Comparison of ENCODE assay signal across 1 cellular context in the genomic region with DNA sequence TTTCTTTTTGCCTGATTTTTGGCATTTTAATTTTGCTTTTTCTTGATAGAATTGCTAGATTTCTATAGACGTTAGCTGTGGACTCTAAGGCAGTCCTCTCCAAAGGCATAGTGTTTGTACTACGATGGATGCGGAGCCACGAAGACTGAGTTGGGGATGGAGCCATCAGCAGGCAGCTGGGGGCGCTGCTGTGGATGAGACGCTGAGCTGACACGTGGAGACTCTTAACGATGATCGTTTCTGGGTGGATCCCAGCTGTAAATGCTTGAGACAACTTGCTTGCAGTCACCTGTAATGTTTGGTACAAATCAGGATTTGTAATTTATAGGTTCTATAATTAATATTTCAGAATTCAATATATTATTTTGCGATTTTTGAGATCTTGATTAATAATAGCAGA.
TF ChIP-seq lines count a peak whose summit lies in the region.

No MANE protein-coding gene starts in this region.

TF ChIP-seq in K562, 482 proteins besides CTCF, POLR2A, EP300 and RAD21 (continued from another document and continues in another):
- TF ChIP-seq, protein P1, sequence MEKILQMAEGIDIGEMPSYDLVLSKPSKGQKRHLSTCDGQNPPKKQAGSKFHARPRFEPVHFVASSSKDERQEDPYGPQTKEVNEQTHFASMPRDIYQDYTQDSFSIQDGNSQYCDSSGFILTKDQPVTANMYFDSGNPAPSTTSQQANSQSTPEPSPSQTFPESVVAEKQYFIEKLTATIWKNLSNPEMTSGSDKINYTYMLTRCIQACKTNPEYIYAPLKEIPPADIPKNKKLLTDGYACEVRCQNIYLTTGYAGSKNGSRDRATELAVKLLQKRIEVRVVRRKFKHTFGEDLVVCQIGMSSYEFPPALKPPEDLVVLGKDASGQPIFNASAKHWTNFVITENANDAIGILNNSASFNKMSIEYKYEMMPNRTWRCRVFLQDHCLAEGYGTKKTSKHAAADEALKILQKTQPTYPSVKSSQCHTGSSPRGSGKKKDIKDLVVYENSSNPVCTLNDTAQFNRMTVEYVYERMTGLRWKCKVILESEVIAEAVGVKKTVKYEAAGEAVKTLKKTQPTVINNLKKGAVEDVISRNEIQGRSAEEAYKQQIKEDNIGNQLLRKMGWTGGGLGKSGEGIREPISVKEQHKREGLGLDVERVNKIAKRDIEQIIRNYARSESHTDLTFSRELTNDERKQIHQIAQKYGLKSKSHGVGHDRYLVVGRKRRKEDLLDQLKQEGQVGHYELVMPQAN (IDR thresholded peaks at IDR 0.05; ENCODE audit: borderline replicate concordance) = no peak
- TF ChIP-seq ELF1 (tag; IDR thresholded peaks at IDR 0.05) (no peak), SMARCC2 (IDR thresholded peaks at IDR 0.05; ENCODE audit: low read depth) (no peak), ETV5 (CRISPR knock-in tag; IDR thresholded peaks at IDR 0.05; ENCODE audit: low read depth) (no peak), ASH1L (IDR thresholded peaks at IDR 0.05; ENCODE audit: borderline replicate concordance, low read depth, partially characterized antibody) (no peak), ZNF75A (CRISPR knock-in tag; IDR thresholded peaks at IDR 0.05) (no peak), RBBP5 (IDR thresholded peaks at IDR 0.05; ENCODE audit: borderline replicate concordance, insufficient read depth, low read length, poor library complexity, severe bottlenecking) (no peak), SMC3 (conservative IDR thresholded peaks at IDR 0.05; ENCODE audit: insufficient read depth, low read depth, low read length) (no peak), MXI1 (IDR thresholded peaks at IDR 0.05; ENCODE audit: low read depth, low read length) (no peak), SIX5 (IDR thresholded peaks at IDR 0.05; ENCODE audit: borderline replicate concordance in 1 of 2, insufficient read depth in 1 of 2, low read depth in 1 of 2, low read length in 2 of 2) (no peak), PCBP1 (IDR thresholded peaks at IDR 0.05; ENCODE audit: low read depth, low read length, poor library complexity, severe bottlenecking) (no peak), MTA2 (IDR thresholded peaks at IDR 0.05; ENCODE audit: low read depth) (no peak), POU5F1 (IDR thresholded peaks at IDR 0.05; ENCODE audit: borderline replicate concordance, low read depth, low read length, partially characterized antibody) (no peak)
- TF ChIP-seq, protein P2, sequence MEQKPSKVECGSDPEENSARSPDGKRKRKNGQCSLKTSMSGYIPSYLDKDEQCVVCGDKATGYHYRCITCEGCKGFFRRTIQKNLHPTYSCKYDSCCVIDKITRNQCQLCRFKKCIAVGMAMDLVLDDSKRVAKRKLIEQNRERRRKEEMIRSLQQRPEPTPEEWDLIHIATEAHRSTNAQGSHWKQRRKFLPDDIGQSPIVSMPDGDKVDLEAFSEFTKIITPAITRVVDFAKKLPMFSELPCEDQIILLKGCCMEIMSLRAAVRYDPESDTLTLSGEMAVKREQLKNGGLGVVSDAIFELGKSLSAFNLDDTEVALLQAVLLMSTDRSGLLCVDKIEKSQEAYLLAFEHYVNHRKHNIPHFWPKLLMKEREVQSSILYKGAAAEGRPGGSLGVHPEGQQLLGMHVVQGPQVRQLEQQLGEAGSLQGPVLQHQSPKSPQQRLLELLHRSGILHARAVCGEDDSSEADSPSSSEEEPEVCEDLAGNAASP (IDR thresholded peaks at IDR 0.05) = no peak
- TF ChIP-seq, protein P3, sequence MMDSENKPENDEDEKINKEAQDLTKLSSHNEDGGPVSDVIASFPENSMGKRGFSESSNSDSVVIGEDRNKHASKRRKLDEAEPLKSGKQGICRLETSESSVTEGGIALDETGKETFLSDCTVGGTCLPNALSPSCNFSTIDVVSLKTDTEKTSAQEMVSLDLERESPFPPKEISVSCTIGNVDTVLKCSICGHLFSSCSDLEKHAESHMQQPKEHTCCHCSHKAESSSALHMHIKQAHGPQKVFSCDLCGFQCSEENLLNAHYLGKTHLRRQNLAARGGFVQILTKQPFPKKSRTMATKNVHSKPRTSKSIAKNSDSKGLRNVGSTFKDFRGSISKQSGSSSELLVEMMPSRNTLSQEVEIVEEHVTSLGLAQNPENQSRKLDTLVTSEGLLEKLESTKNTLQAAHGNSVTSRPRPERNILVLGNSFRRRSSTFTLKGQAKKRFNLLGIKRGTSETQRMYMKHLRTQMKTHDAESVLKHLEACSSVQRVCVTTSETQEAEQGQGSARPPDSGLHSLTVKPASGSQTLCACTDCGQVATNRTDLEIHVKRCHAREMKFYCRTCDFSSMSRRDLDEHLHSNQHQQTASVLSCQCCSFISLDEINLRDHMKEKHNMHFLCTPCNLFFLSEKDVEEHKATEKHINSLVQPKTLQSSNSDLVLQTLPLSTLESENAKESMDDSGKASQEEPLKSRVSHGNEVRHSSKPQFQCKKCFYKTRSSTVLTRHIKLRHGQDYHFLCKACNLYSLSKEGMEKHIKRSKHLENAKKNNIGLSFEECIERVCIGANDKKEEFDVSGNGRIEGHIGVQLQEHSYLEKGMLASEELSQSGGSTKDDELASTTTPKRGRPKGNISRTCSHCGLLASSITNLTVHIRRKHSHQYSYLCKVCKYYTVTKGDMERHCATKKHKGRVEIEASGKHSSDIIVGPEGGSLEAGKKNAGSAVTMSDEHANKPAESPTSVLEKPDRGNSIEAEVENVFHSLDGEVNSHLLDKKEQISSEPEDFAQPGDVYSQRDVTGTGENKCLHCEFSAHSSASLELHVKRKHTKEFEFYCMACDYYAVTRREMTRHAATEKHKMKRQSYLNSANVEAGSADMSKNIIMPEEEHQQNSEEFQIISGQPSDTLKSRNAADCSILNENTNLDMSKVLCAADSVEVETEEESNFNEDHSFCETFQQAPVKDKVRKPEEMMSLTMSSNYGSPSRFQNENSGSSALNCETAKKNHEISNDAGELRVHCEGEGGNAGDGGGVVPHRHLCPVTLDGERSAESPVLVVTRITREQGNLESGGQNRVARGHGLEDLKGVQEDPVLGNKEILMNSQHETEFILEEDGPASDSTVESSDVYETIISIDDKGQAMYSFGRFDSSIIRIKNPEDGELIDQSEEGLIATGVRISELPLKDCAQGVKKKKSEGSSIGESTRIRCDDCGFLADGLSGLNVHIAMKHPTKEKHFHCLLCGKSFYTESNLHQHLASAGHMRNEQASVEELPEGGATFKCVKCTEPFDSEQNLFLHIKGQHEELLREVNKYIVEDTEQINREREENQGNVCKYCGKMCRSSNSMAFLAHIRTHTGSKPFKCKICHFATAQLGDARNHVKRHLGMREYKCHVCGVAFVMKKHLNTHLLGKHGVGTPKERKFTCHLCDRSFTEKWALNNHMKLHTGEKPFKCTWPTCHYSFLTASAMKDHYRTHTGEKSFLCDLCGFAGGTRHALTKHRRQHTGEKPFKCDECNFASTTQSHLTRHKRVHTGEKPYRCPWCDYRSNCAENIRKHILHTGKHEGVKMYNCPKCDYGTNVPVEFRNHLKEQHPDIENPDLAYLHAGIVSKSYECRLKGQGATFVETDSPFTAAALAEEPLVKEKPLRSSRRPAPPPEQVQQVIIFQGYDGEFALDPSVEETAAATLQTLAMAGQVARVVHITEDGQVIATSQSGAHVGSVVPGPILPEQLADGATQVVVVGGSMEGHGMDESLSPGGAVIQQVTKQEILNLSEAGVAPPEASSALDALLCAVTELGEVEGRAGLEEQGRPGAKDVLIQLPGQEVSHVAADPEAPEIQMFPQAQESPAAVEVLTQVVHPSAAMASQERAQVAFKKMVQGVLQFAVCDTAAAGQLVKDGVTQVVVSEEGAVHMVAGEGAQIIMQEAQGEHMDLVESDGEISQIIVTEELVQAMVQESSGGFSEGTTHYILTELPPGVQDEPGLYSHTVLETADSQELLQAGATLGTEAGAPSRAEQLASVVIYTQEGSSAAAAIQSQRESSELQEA (IDR thresholded peaks at IDR 0.05; ENCODE audit: low read depth) = no peak
- TF ChIP-seq, protein P4, sequence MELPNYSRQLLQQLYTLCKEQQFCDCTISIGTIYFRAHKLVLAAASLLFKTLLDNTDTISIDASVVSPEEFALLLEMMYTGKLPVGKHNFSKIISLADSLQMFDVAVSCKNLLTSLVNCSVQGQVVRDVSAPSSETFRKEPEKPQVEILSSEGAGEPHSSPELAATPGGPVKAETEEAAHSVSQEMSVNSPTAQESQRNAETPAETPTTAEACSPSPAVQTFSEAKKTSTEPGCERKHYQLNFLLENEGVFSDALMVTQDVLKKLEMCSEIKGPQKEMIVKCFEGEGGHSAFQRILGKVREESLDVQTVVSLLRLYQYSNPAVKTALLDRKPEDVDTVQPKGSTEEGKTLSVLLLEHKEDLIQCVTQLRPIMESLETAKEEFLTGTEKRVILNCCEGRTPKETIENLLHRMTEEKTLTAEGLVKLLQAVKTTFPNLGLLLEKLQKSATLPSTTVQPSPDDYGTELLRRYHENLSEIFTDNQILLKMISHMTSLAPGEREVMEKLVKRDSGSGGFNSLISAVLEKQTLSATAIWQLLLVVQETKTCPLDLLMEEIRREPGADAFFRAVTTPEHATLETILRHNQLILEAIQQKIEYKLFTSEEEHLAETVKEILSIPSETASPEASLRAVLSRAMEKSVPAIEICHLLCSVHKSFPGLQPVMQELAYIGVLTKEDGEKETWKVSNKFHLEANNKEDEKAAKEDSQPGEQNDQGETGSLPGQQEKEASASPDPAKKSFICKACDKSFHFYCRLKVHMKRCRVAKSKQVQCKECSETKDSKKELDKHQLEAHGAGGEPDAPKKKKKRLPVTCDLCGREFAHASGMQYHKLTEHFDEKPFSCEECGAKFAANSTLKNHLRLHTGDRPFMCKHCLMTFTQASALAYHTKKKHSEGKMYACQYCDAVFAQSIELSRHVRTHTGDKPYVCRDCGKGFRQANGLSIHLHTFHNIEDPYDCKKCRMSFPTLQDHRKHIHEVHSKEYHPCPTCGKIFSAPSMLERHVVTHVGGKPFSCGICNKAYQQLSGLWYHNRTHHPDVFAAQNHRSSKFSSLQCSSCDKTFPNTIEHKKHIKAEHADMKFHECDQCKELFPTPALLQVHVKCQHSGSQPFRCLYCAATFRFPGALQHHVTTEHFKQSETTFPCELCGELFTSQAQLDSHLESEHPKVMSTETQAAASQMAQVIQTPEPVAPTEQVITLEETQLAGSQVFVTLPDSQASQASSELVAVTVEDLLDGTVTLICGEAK (IDR thresholded peaks at IDR 0.05) = no peak
- TF ChIP-seq, protein P4 (CRISPR knock-in tag; IDR thresholded peaks at IDR 0.05) = no peak
- TF ChIP-seq, protein P5, sequence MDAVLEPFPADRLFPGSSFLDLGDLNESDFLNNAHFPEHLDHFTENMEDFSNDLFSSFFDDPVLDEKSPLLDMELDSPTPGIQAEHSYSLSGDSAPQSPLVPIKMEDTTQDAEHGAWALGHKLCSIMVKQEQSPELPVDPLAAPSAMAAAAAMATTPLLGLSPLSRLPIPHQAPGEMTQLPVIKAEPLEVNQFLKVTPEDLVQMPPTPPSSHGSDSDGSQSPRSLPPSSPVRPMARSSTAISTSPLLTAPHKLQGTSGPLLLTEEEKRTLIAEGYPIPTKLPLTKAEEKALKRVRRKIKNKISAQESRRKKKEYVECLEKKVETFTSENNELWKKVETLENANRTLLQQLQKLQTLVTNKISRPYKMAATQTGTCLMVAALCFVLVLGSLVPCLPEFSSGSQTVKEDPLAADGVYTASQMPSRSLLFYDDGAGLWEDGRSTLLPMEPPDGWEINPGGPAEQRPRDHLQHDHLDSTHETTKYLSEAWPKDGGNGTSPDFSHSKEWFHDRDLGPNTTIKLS (IDR thresholded peaks at IDR 0.05; ENCODE audit: borderline replicate concordance, low read depth) = peak; percentile 82; the same call in 1 of the 2 replicates
- TF ChIP-seq, protein P6, sequence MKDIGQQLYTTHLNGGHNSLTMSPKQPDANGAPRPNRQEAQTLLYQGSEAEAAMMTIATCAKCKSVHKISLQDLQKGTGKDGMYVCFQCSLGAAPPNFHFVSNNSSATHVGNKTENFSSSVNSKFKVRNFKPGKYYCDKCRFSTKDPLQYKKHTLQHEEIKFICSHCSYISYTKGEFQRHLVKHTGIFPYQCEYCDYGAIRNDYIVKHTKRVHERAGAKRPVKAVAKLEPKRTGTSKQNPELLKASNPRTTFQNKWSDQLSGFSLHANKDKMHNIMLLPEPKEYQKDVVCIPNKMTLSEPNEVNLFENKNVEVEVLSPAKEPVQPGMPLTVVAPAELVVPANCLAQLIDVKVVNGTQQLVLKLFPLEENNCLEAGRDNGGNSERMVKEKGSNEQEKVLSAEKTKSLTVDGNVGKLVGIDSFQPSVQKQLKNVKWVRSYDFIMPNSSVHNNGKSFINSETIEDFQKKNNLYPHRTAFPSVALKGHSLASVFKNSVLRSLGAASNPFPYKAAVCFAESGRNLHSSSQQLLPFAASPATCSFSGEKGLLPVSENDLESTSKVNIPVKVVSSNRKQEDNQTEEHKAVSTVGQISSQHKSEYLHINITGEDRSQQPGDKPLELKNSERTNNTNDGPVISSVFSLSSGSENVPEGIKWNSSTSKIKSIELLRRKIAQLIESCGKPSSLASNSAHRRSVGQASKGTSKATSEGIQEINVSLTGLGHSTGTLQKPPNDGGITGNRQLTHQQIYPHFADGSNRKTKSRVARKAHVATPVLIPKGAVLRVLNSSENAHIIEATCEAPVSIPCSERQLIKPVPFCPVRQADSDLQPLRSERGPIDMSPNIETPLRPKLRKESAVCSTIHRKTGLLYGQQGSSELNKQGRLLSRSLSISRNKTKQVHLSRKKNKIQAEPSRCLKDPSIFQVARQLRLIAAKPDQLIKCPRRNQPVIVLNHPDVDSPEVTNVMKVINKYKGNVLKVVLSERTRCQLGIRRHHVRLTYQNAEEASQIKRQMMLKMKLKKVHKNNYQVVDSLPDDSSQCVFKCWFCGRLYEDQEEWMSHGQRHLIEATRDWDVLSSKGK (CRISPR knock-in tag; IDR thresholded peaks at IDR 0.05) = no peak
- TF ChIP-seq, protein P7, sequence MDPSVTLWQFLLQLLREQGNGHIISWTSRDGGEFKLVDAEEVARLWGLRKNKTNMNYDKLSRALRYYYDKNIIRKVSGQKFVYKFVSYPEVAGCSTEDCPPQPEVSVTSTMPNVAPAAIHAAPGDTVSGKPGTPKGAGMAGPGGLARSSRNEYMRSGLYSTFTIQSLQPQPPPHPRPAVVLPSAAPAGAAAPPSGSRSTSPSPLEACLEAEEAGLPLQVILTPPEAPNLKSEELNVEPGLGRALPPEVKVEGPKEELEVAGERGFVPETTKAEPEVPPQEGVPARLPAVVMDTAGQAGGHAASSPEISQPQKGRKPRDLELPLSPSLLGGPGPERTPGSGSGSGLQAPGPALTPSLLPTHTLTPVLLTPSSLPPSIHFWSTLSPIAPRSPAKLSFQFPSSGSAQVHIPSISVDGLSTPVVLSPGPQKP (CRISPR knock-in tag; IDR thresholded peaks at IDR 0.05) = no peak
